In genomic region chr20:2840138-2840966, GRCh38 we compare ENCODE assay signal across 1 cellular context.
TF ChIP-seq lines count a peak whose summit lies in the region.

Gene PCED1A, minus strand, starts transcription at chr20:2840655. Its CDS starts 743 bp downstream, at chr20:2839912.
Gene VPS16, plus strand, starts transcription at chr20:2840745. Its CDS starts 30 bp downstream, at chr20:2840775.

TF ChIP-seq in HepG2, 621 proteins besides CTCF, POLR2A, EP300 and RAD21 (continued from another document and continues in another):
- TF ChIP-seq ZNF687 (CRISPR knock-in tag; IDR thresholded peaks at IDR 0.05): peak; percentile 99
- peak; percentile 97 for TF ChIP-seq ZNF354B (CRISPR knock-in tag; IDR thresholded peaks at IDR 0.05)
- TF ChIP-seq NFE2L1 (CRISPR knock-in tag; IDR thresholded peaks at IDR 0.05; ENCODE audit: borderline replicate concordance): peak; percentile 78; the same call in 1 of the 2 replicates
- TF ChIP-seq GPN1 (CRISPR knock-in tag; IDR thresholded peaks at IDR 0.05; ENCODE audit: borderline replicate concordance): peak; percentile 41; the same call in 1 of the 2 replicates
- no peak; the same call in none of the 2 replicates for TF ChIP-seq PHF21A (CRISPR knock-in tag; IDR thresholded peaks at IDR 0.05)
- peak; percentile 95 for TF ChIP-seq KLF15 (CRISPR knock-in tag; IDR thresholded peaks at IDR 0.05; ENCODE audit: borderline replicate concordance)
- TF ChIP-seq ZSCAN31 (CRISPR knock-in tag; IDR thresholded peaks at IDR 0.05; ENCODE audit: low read depth): peak; percentile 94
- 0 out of 2 replicates have a peak, but pooled peaks have one; percentile 23 for TF ChIP-seq NFE2 (CRISPR knock-in tag; IDR thresholded peaks at IDR 0.05)
- TF ChIP-seq SNAI1 (CRISPR knock-in tag; IDR thresholded peaks at IDR 0.05; ENCODE audit: borderline replicate concordance): peak; percentile 72
- peak; percentile 99 for TF ChIP-seq ZNF547 (CRISPR knock-in tag; IDR thresholded peaks at IDR 0.05)
- TF ChIP-seq TEAD2 (CRISPR knock-in tag; IDR thresholded peaks at IDR 0.05): peak; percentile 69; the same call in 1 of the 2 replicates
- TF ChIP-seq ATF7 (IDR thresholded peaks at IDR 0.05): no peak
- peak; percentile 79; the same call in 1 of the 2 replicates for TF ChIP-seq ATF7 (CRISPR knock-in tag; IDR thresholded peaks at IDR 0.05)
- peak; percentile 95; the same call in 1 of the 2 replicates for TF ChIP-seq ZNF724P (CRISPR knock-in tag; IDR thresholded peaks at IDR 0.05; ENCODE audit: borderline replicate concordance)
- peak; percentile 74 for TF ChIP-seq HNF1B (CRISPR knock-in tag; IDR thresholded peaks at IDR 0.05)
- TF ChIP-seq ZNF567 (CRISPR knock-in tag; IDR thresholded peaks at IDR 0.05; ENCODE audit: borderline replicate concordance): peak; percentile 97; the same call in 1 of the 2 replicates
- TF ChIP-seq MNT (IDR thresholded peaks at IDR 0.05): peak; percentile 61
- no peak for TF ChIP-seq ZNF382 (CRISPR knock-in tag; IDR thresholded peaks at IDR 0.05; ENCODE audit: borderline replicate concordance)
- TF ChIP-seq ZNF883 (CRISPR knock-in tag; IDR thresholded peaks at IDR 0.05; ENCODE audit: not compliant biosample characterization): peak; percentile 99
- TF ChIP-seq STAT6 (CRISPR knock-in tag; IDR thresholded peaks at IDR 0.05; ENCODE audit: borderline replicate concordance): no peak
- TF ChIP-seq ZSCAN30 (CRISPR knock-in tag; IDR thresholded peaks at IDR 0.05): no peak
- TF ChIP-seq ADNP (CRISPR knock-in tag; IDR thresholded peaks at IDR 0.05): no peak
- TF ChIP-seq ZNF205 (CRISPR knock-in tag; IDR thresholded peaks at IDR 0.05): peak; percentile 93; the same call in 1 of the 2 replicates
- 0 out of 2 replicates have a peak, but pooled peaks have one; percentile 44 for TF ChIP-seq NFIC (IDR thresholded peaks at IDR 0.05; ENCODE audit: low read length)
- TF ChIP-seq NONO (IDR thresholded peaks at IDR 0.05): no peak
- TF ChIP-seq NONO (CRISPR knock-in tag; conservative IDR thresholded peaks at IDR 0.05): peak; percentile 98
- TF ChIP-seq CREM (IDR thresholded peaks at IDR 0.05): no peak; the same call in 1 of the 2 replicates
- no peak; the same call in 1 of the 2 replicates for TF ChIP-seq CREM (CRISPR knock-in tag; IDR thresholded peaks at IDR 0.05)
- TF ChIP-seq GRHL1 (CRISPR knock-in tag; conservative IDR thresholded peaks at IDR 0.05): no peak
- 0 out of 2 replicates have a peak, but pooled peaks have one; percentile 66 for TF ChIP-seq THAP8 (CRISPR knock-in tag; IDR thresholded peaks at IDR 0.05; ENCODE audit: borderline replicate concordance)
- 0 out of 2 replicates have a peak, but pooled peaks have one; percentile 87 for TF ChIP-seq ZNF780A (CRISPR knock-in tag; IDR thresholded peaks at IDR 0.05)
- TF ChIP-seq GTF3A (CRISPR knock-in tag; conservative IDR thresholded peaks at IDR 0.05): peak; percentile 70; the same call in 1 of the 2 replicates
- TF ChIP-seq PAXIP1 (CRISPR knock-in tag; conservative IDR thresholded peaks at IDR 0.05): peak; percentile 60
- TF ChIP-seq NFATC3 (CRISPR knock-in tag; IDR thresholded peaks at IDR 0.05): no peak
- TF ChIP-seq ZNF639 (CRISPR knock-in tag; conservative IDR thresholded peaks at IDR 0.05): no peak
- TF ChIP-seq ZNF704 (CRISPR knock-in tag; IDR thresholded peaks at IDR 0.05; ENCODE audit: borderline replicate concordance): peak; percentile 91
- TF ChIP-seq ZNF468 (CRISPR knock-in tag; IDR thresholded peaks at IDR 0.05): peak; percentile 81; the same call in 1 of the 2 replicates
- peak; percentile 85; the same call in 1 of the 2 replicates for TF ChIP-seq FOXK1 (CRISPR knock-in tag; IDR thresholded peaks at IDR 0.05; ENCODE audit: borderline replicate concordance, low read depth)
